ENCODE assay signal across 8 cellular contexts in genomic region chr2:149330127-149331022, GRCh38. TPM values are rescaled to one million over a fixed set of nuclear protein-coding genes. Genes with fewer than 3 reads are reported as not detected.
A peak's percentile ranks its signal among the peaks of the same experiment; 100 is the strongest.
DNase-seq lines count a peak whose midpoint lies in the region; ATAC-seq and TF ChIP-seq lines count a peak whose summit lies in the region.

LYPD6 (plus strand) TSS chr2:149330587; CDS start chr2:149437709, 107,122 bp downstream.

- DNase-seq in DMS 273 (lab: John Stamatoyannopoulos, UW; ENCODE audit: unreplicated experiment) (peak; percentile 93), HK-2 (ENCODE audit: unreplicated experiment) (peak; percentile 73), PC-3 (peak; percentile 87)
- no peak for DNase-seq in stimulated activated naive CD8-positive, alpha-beta T cell treated with anti-CD3 and anti-CD28 coated beads, Interleukin-15, amount 100 ng/mL, for 72 hours
- DNase-seq in T-helper 2 cell treated with Interferon-gamma antibody and Interleukin-4, amounts not matched to agents 5 μg/mL and 100 μg/mL, for 36 hours (ENCODE audit: low spot score): no peak

- peak within 1 kb of the TSS; percentile 73 for H3K4me3 Mint-ChIP-seq in dendritic cell treated with granulocyte-macrophage colony-stimulating factor and Interleukin-4, amounts not matched to agents 40 ng/mL and 50 ng/mL, for 4 days
- H3K4me3 Mint-ChIP-seq in stimulated activated naive CD8-positive, alpha-beta T cell treated with anti-CD3 and anti-CD28 coated beads, Interleukin-15, amount 100 ng/mL, for 72 hours: peak within 1 kb of the TSS; percentile 66 to 71
- H3K4me3 Mint-ChIP-seq in T-helper 2 cell treated with Interferon-gamma antibody and Interleukin-4, amounts not matched to agents 5 μg/mL and 100 μg/mL, for 36 hours: no peak within 1 kb of the TSS

- no peaks in the 10 kb centered on the region for H3K79me2 ChIP-seq in PC-3 (ENCODE audit: low read length)

- POLR2A ChIA-PET in PC-3 (lab: Charles Lee; ENCODE audit: unreplicated experiment): interaction anchor here (0.6 kb wide), 1 partner anchor 1294 kb away, joined by 7 read pairs; no protein-coding TSS in a partner anchor

- H3K4me1 ChIP-seq in PC-3 (ENCODE audit: insufficient read depth, low read length) (peaks cover 8% of the 10 kb centered on the region; the same call in 1 of the 2 replicates), liver (ENCODE audit: control insufficient read depth in 4 of 4, insufficient read depth in 4 of 4, low read length in 3 of 4) (peaks cover 0 to 21% (median 14%) of the 10 kb centered on the region in 4 donors)

- no peaks in the 10 kb centered on the region for H3K36me3 Mint-ChIP-seq in dendritic cell treated with granulocyte-macrophage colony-stimulating factor and Interleukin-4, amounts not matched to agents 40 ng/mL and 50 ng/mL, for 4 days (ENCODE audit: low read depth)
- H3K36me3 Mint-ChIP-seq in T-helper 2 cell treated with Interferon-gamma antibody and Interleukin-4, amounts not matched to agents 5 μg/mL and 100 μg/mL, for 36 hours (ENCODE audit: low read depth): no peaks in the 10 kb centered on the region

- peak within 1 kb of the TSS; percentile 58 for H3K9ac ChIP-seq in PC-3 (ENCODE audit: low read length)
- H3K9ac ChIP-seq in liver (ENCODE audit: low read depth in 1 of 2, low read length in 2 of 2): peak within 1 kb of the TSS in 1 of 2 donors; percentile 78

- no peaks in the 10 kb centered on the region for H3K36me3 ChIP-seq in PC-3 (ENCODE audit: low read depth, low read length)
- H3K36me3 ChIP-seq in liver (ENCODE audit: control insufficient read depth in 4 of 4, insufficient read depth in 3 of 4, low read depth in 1 of 4, low read length in 3 of 4): no peaks in the 10 kb centered on the region

- H4K20me1 ChIP-seq in PC-3 (ENCODE audit: low read length): no peaks in the 10 kb centered on the region

- no peaks in the 10 kb centered on the region for H3F3A ChIP-seq in PC-3 (ENCODE audit: low read length, unreplicated experiment)

- TF ChIP-seq RAD21 in liver (IDR thresholded peaks at IDR 0.05): no peak

- H3K27ac ChIP-seq in PC-3 (ENCODE audit: low read length) (no peak within 1 kb of the TSS), liver (ENCODE audit: low read depth in 1 of 2, low read length in 2 of 2) (peak within 1 kb of the TSS; percentile 17 to 49)

- intact Hi-C loops in PC-3 (cut with micrococcal nuclease): loop anchor here (1.0 kb wide), 1 partner anchor 231 kb away; no protein-coding TSS in a partner anchor
- intact Hi-C loops in dendritic cell treated with granulocyte-macrophage colony-stimulating factor and Interleukin-4, amounts not matched to agents 40 ng/mL and 50 ng/mL, for 4 days (cut with micrococcal nuclease): no loop called here

- H2AFZ ChIP-seq in PC-3 (ENCODE audit: low read length): peak within 1 kb of the TSS; percentile 100

- no peak for TF ChIP-seq CTCF in PC-3 (conservative IDR thresholded peaks at IDR 0.05; ENCODE audit: low read depth, low read length)
- peak; percentile 5 for TF ChIP-seq CTCF in liver (IDR thresholded peaks at IDR 0.05; ENCODE audit: low read depth, low read length, missing input control)

- no peaks in the 10 kb centered on the region for H3K9me2 ChIP-seq in PC-3 (replicated peaks; ENCODE audit: low read length)

- H3K9me3 ChIP-seq in PC-3 (ENCODE audit: low read length) (no peaks in the 10 kb centered on the region), liver (ENCODE audit: control insufficient read depth in 4 of 4, low read length in 3 of 4) (no peaks in the 10 kb centered on the region)

- 1% methylated on average over 96 of the region's 96 CpGs for WGBS in liver

- H3K4me3 ChIP-seq in PC-3 (ENCODE audit: low read length): peak within 1 kb of the TSS; percentile 92
- H3K4me3 ChIP-seq in liver (ENCODE audit: low read depth in 1 of 3, low read length in 3 of 3): peak within 1 kb of the TSS; percentile 79 to 92 (median 80)

- ATAC-seq in GM21360 (IDR thresholded peaks at IDR 0.05; ENCODE audit: unreplicated experiment) (peak; percentile 94), PC-3 (peak; percentile 88)
- peak; percentile 61 for ATAC-seq in stimulated activated naive CD8-positive, alpha-beta T cell treated with anti-CD3 and anti-CD28 coated beads, Interleukin-15, amount 100 ng/mL, for 72 hours

- H3K27me3 ChIP-seq in PC-3 (ENCODE audit: low read length): no peaks in the 10 kb centered on the region
- H3K27me3 ChIP-seq in liver (ENCODE audit: control insufficient read depth in 4 of 4, insufficient read depth in 4 of 4, low read length in 3 of 4): no peaks in the 10 kb centered on the region

- H3K27ac Mint-ChIP-seq in dendritic cell treated with granulocyte-macrophage colony-stimulating factor and Interleukin-4, amounts not matched to agents 40 ng/mL and 50 ng/mL, for 4 days: no peak within 1 kb of the TSS
- H3K27ac Mint-ChIP-seq in stimulated activated naive CD8-positive, alpha-beta T cell treated with anti-CD3 and anti-CD28 coated beads, Interleukin-15, amount 100 ng/mL, for 72 hours: no peak within 1 kb of the TSS
- no peak within 1 kb of the TSS for H3K27ac Mint-ChIP-seq in T-helper 2 cell treated with Interferon-gamma antibody and Interleukin-4, amounts not matched to agents 5 μg/mL and 100 μg/mL, for 36 hours

- peaks cover 64% of the 10 kb centered on the region for H3K27me3 Mint-ChIP-seq in dendritic cell treated with granulocyte-macrophage colony-stimulating factor and Interleukin-4, amounts not matched to agents 40 ng/mL and 50 ng/mL, for 4 days
- peaks cover 74% of the 10 kb centered on the region for H3K27me3 Mint-ChIP-seq in stimulated activated naive CD8-positive, alpha-beta T cell treated with anti-CD3 and anti-CD28 coated beads, Interleukin-15, amount 100 ng/mL, for 72 hours
- H3K27me3 Mint-ChIP-seq in T-helper 2 cell treated with Interferon-gamma antibody and Interleukin-4, amounts not matched to agents 5 μg/mL and 100 μg/mL, for 36 hours (ENCODE audit: low read depth): peaks cover 57% of the 10 kb centered on the region

- H3K4me2 ChIP-seq in PC-3 (ENCODE audit: low read length): peak within 1 kb of the TSS; percentile 98

- CTCF ChIA-PET in PC-3 (lab: Charles Lee): no interaction called here

- BruUV-seq in PC-3 (replicated peaks; lab: Mats Ljungman, UMichigan): no TSS peak

- no peaks in the 10 kb centered on the region for H3K9me3 Mint-ChIP-seq in dendritic cell treated with granulocyte-macrophage colony-stimulating factor and Interleukin-4, amounts not matched to agents 40 ng/mL and 50 ng/mL, for 4 days
- H3K9me3 Mint-ChIP-seq in stimulated activated naive CD8-positive, alpha-beta T cell treated with anti-CD3 and anti-CD28 coated beads, Interleukin-15, amount 100 ng/mL, for 72 hours: no peaks in the 10 kb centered on the region
- H3K9me3 Mint-ChIP-seq in T-helper 2 cell treated with Interferon-gamma antibody and Interleukin-4, amounts not matched to agents 5 μg/mL and 100 μg/mL, for 36 hours: no peaks in the 10 kb centered on the region

- H3K4me1 Mint-ChIP-seq in dendritic cell treated with granulocyte-macrophage colony-stimulating factor and Interleukin-4, amounts not matched to agents 40 ng/mL and 50 ng/mL, for 4 days (ENCODE audit: low read depth): peaks cover 18% of the 10 kb centered on the region
- peaks cover 6% of the 10 kb centered on the region for H3K4me1 Mint-ChIP-seq in stimulated activated naive CD8-positive, alpha-beta T cell treated with anti-CD3 and anti-CD28 coated beads, Interleukin-15, amount 100 ng/mL, for 72 hours
- no peaks in the 10 kb centered on the region for H3K4me1 Mint-ChIP-seq in T-helper 2 cell treated with Interferon-gamma antibody and Interleukin-4, amounts not matched to agents 5 μg/mL and 100 μg/mL, for 36 hours (ENCODE audit: low read depth)

TF ChIP-seq in liver, 16 proteins besides CTCF, POLR2A, EP300 and RAD21:
- TF ChIP-seq YY1 (IDR thresholded peaks at IDR 0.05) (no peak), EGR1 (IDR thresholded peaks at IDR 0.05; ENCODE audit: low read depth in 2 of 2) (no peak), FOXA2 (IDR thresholded peaks at IDR 0.05) (no peak), HNF4A (conservative IDR thresholded peaks at IDR 0.05) (no peak), NR2F2 (IDR thresholded peaks at IDR 0.05) (no peak)

RNA-seq across cellular contexts. Expression of gene LYPD6, which starts in this region (rescaled TPM):
- total RNA-seq in PC-3 (2014; rRNA removed) (1.9 and 2.4 TPM in 2 replicates), liver (under 1 TPM; 0.25 to 0.42 TPM)
- under 1 TPM; 0.15 to 0.21 TPM for polyA plus RNA-seq in liver

Comparison
In these comparisons a context has a peak if more than half of its experiments do, and no peak if none do; other contexts are left out.
1. DNase-seq: peak in DMS 273 (single experiment), HK-2 (single experiment) and PC-3 (single experiment); none in stimulated activated naive CD8-positive, alpha-beta T cell treated with anti-CD3 and anti-CD28 coated beads, Interleukin-15, amount 100 ng/mL, for 72 hours (0 of 2) and T-helper 2 cell treated with Interferon-gamma antibody and Interleukin-4, amounts not matched to agents 5 μg/mL and 100 μg/mL, for 36 hours (single experiment).
2. Peak in every context shown above with its lines, with median percentiles within 50 percentile points of each other: ATAC-seq.